26 cellular contexts compared by ENCODE assay signal in the genomic region with DNA sequence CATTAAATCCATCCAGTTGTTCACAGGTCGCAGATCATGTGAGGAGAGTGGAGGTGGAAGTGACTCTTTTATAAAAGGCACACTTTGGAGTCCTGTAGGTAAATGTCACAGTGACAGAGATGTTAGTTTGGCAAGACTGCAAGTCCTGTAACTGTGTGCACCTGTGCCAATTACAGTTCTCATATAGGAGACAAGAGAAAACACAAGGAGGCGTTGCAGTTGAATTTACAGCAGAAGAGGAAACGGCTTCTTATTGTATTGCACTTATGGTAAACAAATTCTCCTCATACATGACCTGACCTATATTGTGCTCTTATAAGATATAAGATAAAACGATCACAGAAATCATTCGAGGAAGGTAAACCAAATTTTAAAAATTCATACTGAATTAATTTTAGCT.
DNase-seq lines count a peak whose midpoint lies in the region; ATAC-seq and FAIRE-seq lines count a peak whose summit lies in the region.
"Had no signal": no experiment of that assay in that cellular context is flagged by ENCODE, and none has a peak within 500 bp of the region (broad histone marks: within the 10 kb centered on the region; RNA-seq: fewer than 3 reads in every experiment).

No MANE protein-coding gene starts in this region.

- DNase-seq in DMS153 treated with DMSO at 0.1 percent for 48 hours (lab: John Stamatoyannopoulos, UW; ENCODE audit: unreplicated experiment) (peak; percentile 12), NCI-H1092 treated with DMSO at 0.1 percent for 48 hours (lab: John Stamatoyannopoulos, UW) (peak; percentile 69), NCI-H2227 treated with DMSO at 0.1 percent for 48 hours (lab: John Stamatoyannopoulos, UW) (peak; percentile 2), SK-MEL-5 (ENCODE audit: low read depth, low spot score) (peak; percentile 4), EL (no peak), HCEC 1CT (no peak), urothelium cell line (ENCODE audit: low spot score) (no peak)
- no peak for DNase-seq in effector memory CD8-positive, alpha-beta T cell
- DNase-seq: activated CD4-positive, alpha-beta T cell treated with anti-CD3 and anti-CD28 coated beads for 1 hour; activated CD8-positive, alpha-beta T cell treated with anti-CD3 and anti-CD28 coated beads for 36 hours; activated effector memory CD4-positive, alpha-beta T cell treated with Interleukin-2 at 50 U/mL for 16 hours; activated naive CD8-positive, alpha-beta T cell treated with anti-CD3 and anti-CD28 coated beads, Interleukin-2, amount 50 U/mL, for 24 hours; effector CD4-positive, alpha-beta T cell; erythroblast; GM23248; heart left ventricle; kidney glomerular epithelial cell; NCI-H2029; sigmoid colon; SJCRH30; stimulated activated CD4-positive, alpha-beta T cell treated with anti-CD3 and anti-CD28 coated beads, Interleukin-15, amount 100 ng/mL, for 24 hours had no signal

- H3K27ac Mint-ChIP-seq in effector memory CD8-positive, alpha-beta T cell: no peak overlapping the region
- H3K27ac Mint-ChIP-seq: activated CD8-positive, alpha-beta T cell treated with anti-CD3 and anti-CD28 coated beads for 36 hours; activated naive CD8-positive, alpha-beta T cell treated with anti-CD3 and anti-CD28 coated beads, Interleukin-2, amount 50 U/mL, for 24 hours; progenitor cell of endocrine pancreas; stimulated activated naive CD8-positive, alpha-beta T cell treated with anti-CD3 and anti-CD28 coated beads, Interleukin-15, Interleukin-2, amounts not matched to agents 100 ng/mL and 50 ng/mL, for 24 hours had no signal

- ATAC-seq in effector memory CD8-positive, alpha-beta T cell (replicated peaks): no peak
- ATAC-seq: activated CD8-positive, alpha-beta T cell treated with anti-CD3 and anti-CD28 coated beads for 36 hours; activated naive CD8-positive, alpha-beta T cell treated with anti-CD3 and anti-CD28 coated beads, Interleukin-2, amount 50 U/mL, for 24 hours; heart left ventricle; Panc1 had no signal

- H3K9me3 Mint-ChIP-seq in effector memory CD8-positive, alpha-beta T cell: peaks cover 7 to 8% of the 10 kb centered on the region in 2 donors
- H3K9me3 Mint-ChIP-seq: activated CD8-positive, alpha-beta T cell treated with anti-CD3 and anti-CD28 coated beads for 36 hours; stimulated activated naive CD8-positive, alpha-beta T cell treated with anti-CD3 and anti-CD28 coated beads, Interleukin-15, Interleukin-2, amounts not matched to agents 100 ng/mL and 50 ng/mL, for 24 hours had no signal

- H3K27me3 Mint-ChIP-seq in effector memory CD8-positive, alpha-beta T cell: no peaks in the 10 kb centered on the region
- H3K27me3 Mint-ChIP-seq: activated CD8-positive, alpha-beta T cell treated with anti-CD3 and anti-CD28 coated beads for 36 hours; activated naive CD8-positive, alpha-beta T cell treated with anti-CD3 and anti-CD28 coated beads, Interleukin-2, amount 50 U/mL, for 24 hours; progenitor cell of endocrine pancreas; stimulated activated naive CD8-positive, alpha-beta T cell treated with anti-CD3 and anti-CD28 coated beads, Interleukin-15, Interleukin-2, amounts not matched to agents 100 ng/mL and 50 ng/mL, for 24 hours had no signal

- in situ Hi-C loops in SK-MEL-5 (cut with HindIII; ENCODE audit: low pct_unique_long_range_greater_than_20kb, low sequenced_read_pairs): no loop called here

- FAIRE-seq in urothelium cell line (lab: Jason Lieb, UNC): no peak
- FAIRE-seq: GM18507 had no signal

- no peaks in the 10 kb centered on the region for H3K4me1 Mint-ChIP-seq in effector memory CD8-positive, alpha-beta T cell (ENCODE audit: low read depth in 2 of 2)
- H3K4me1 Mint-ChIP-seq: activated naive CD8-positive, alpha-beta T cell treated with anti-CD3 and anti-CD28 coated beads, Interleukin-2, amount 50 U/mL, for 24 hours had no signal

- H3K4me3 Mint-ChIP-seq in effector memory CD8-positive, alpha-beta T cell: no peak overlapping the region
- H3K4me3 Mint-ChIP-seq: activated CD8-positive, alpha-beta T cell treated with anti-CD3 and anti-CD28 coated beads for 36 hours; activated naive CD8-positive, alpha-beta T cell treated with anti-CD3 and anti-CD28 coated beads, Interleukin-2, amount 50 U/mL, for 24 hours; neural crest cell; stimulated activated naive CD8-positive, alpha-beta T cell treated with anti-CD3 and anti-CD28 coated beads, Interleukin-15, Interleukin-2, amounts not matched to agents 100 ng/mL and 50 ng/mL, for 24 hours had no signal

- H3K36me3 Mint-ChIP-seq in effector memory CD8-positive, alpha-beta T cell (ENCODE audit: insufficient read depth): no peaks in the 10 kb centered on the region

Comparison
In these comparisons a context has a peak if more than half of its experiments do, and no peak if none do; other contexts are left out.
1. DNase-seq: peak in DMS153 treated with DMSO at 0.1 percent for 48 hours (single experiment), NCI-H1092 treated with DMSO at 0.1 percent for 48 hours (single experiment), NCI-H2227 treated with DMSO at 0.1 percent for 48 hours (single experiment) and SK-MEL-5 (single experiment); none in EL (single experiment), HCEC 1CT (single experiment), effector memory CD8-positive, alpha-beta T cell (0 of 3) and urothelium cell line (single experiment).